Comparison of ENCODE assay signal across 8 cellular contexts in genomic region chr22:29269230-29269604, GRCh38. TPM values are rescaled to one million over a fixed set of nuclear protein-coding genes. Genes with fewer than 3 reads are reported as not detected.
DNase-seq lines count a peak whose midpoint lies in the region; ATAC-seq and TF ChIP-seq lines count a peak whose summit lies in the region.

No MANE protein-coding gene starts in this region.

- H2AFZ ChIP-seq in neural progenitor cell (replicated peaks) = no peak overlapping the region

- peak overlapping the region; percentile 95 for H3K4me2 ChIP-seq in neural progenitor cell

- peak overlapping the region; percentile 100 for H3K4me3 ChIP-seq in CD8-positive, alpha-beta memory T cell (ENCODE audit: low read length)
- H3K4me3 ChIP-seq in effector memory CD4-positive, alpha-beta T cell (ENCODE audit: insufficient read depth, low read depth, low read length, poor library complexity, severe bottlenecking) = peak overlapping the region; percentile 83
- H3K4me3 ChIP-seq in neural progenitor cell = peak overlapping the region; percentile 89

- peak overlapping the region; percentile 63 to 100 (median 94) for H3K27ac Mint-ChIP-seq in CD8-positive, alpha-beta memory T cell
- peak overlapping the region; percentile 98 for H3K27ac Mint-ChIP-seq in neural progenitor cell

- peaks cover 12% of the 10 kb centered on the region for H3F3A ChIP-seq in neural progenitor cell (ENCODE audit: low read depth)

- H3K27ac ChIP-seq in CD8-positive, alpha-beta memory T cell (ENCODE audit: low read depth, low read length) = peak overlapping the region; percentile 99
- H3K27ac ChIP-seq in effector memory CD4-positive, alpha-beta T cell (ENCODE audit: insufficient read depth, low read length, poor library complexity, severe bottlenecking) = peak overlapping the region; percentile 96
- H3K27ac ChIP-seq in neural progenitor cell = peak overlapping the region; percentile 100

- CTCF ChIA-PET in CD8-positive, alpha-beta memory T cell (lab: Charles Lee) = no interaction called here

- peak overlapping the region; percentile 91 to 100 (median 97) for H3K4me3 Mint-ChIP-seq in CD8-positive, alpha-beta memory T cell
- H3K4me3 Mint-ChIP-seq in neural progenitor cell = peak overlapping the region; percentile 95

- peaks cover 84% of the 10 kb centered on the region for H3K79me2 ChIP-seq in neural progenitor cell (ENCODE audit: low read depth)

- H3K27me3 Mint-ChIP-seq in CD8-positive, alpha-beta memory T cell = peaks cover 0 to 2% of the 10 kb centered on the region in 2 donors
- H3K27me3 Mint-ChIP-seq in neural progenitor cell (ENCODE audit: insufficient read depth, low read depth) = peaks cover 12% of the 10 kb centered on the region

- ATAC-seq in GM18858 (IDR thresholded peaks at IDR 0.05; ENCODE audit: unreplicated experiment) = no peak

- peak overlapping the region; percentile 100 for H3K9ac ChIP-seq in neural progenitor cell

- H3K27me3 ChIP-seq in CD8-positive, alpha-beta memory T cell (ENCODE audit: insufficient read depth, low read length, poor library complexity, severe bottlenecking) = no peaks in the 10 kb centered on the region
- no peaks in the 10 kb centered on the region for H3K27me3 ChIP-seq in effector memory CD4-positive, alpha-beta T cell (replicated peaks; ENCODE audit: control insufficient read depth, insufficient read depth, low read length, poor library complexity, severe bottlenecking)
- H3K27me3 ChIP-seq in neural progenitor cell = no peaks in the 10 kb centered on the region

- POLR2A ChIA-PET in CD8-positive, alpha-beta memory T cell (lab: Charles Lee) = no interaction called here

- no peak for DNase-seq in CD8-positive, alpha-beta memory T cell
- DNase-seq in NAMALWA (ENCODE audit: low spot score) (peak; percentile 48), neural progenitor cell (ENCODE audit: low spot score) (no peak), middle frontal gyrus (ENCODE audit: extremely low spot score, low spot score) (no peak), NCI-H446 treated with DMSO at 0.1 percent for 48 hours (lab: John Stamatoyannopoulos, UW) (no peak)
- no peak for DNase-seq in effector memory CD4-positive, alpha-beta T cell
- DNase-seq in NK-92 treated with Interleukin-12 subunit alpha and Interleukin-12 subunit beta, amount 100 ng/mL, for 24 hours (lab: John Stamatoyannopoulos, UW) = no peak

- no peaks in the 10 kb centered on the region for H3K9me3 Mint-ChIP-seq in CD8-positive, alpha-beta memory T cell
- H3K9me3 Mint-ChIP-seq in neural progenitor cell = no peaks in the 10 kb centered on the region

- peaks cover 18% of the 10 kb centered on the region for H3K36me3 ChIP-seq in CD8-positive, alpha-beta memory T cell (ENCODE audit: insufficient read depth, low read length)
- H3K36me3 ChIP-seq in effector memory CD4-positive, alpha-beta T cell (ENCODE audit: control insufficient read depth, insufficient read depth, low read length) = peaks cover 25% of the 10 kb centered on the region
- peaks cover 13% of the 10 kb centered on the region for H3K36me3 ChIP-seq in neural progenitor cell

- peaks cover 61% of the 10 kb centered on the region for H3K4me1 ChIP-seq in CD8-positive, alpha-beta memory T cell (ENCODE audit: insufficient read depth, low read length)
- peaks cover 42% of the 10 kb centered on the region for H3K4me1 ChIP-seq in effector memory CD4-positive, alpha-beta T cell (ENCODE audit: control insufficient read depth, insufficient read depth, low read length, poor library complexity, severe bottlenecking)
- H3K4me1 ChIP-seq in neural progenitor cell = peaks cover 40% of the 10 kb centered on the region

- H3K36me3 Mint-ChIP-seq in CD8-positive, alpha-beta memory T cell = peaks cover 0 to 61% (median 5%) of the 10 kb centered on the region in 3 donors
- H3K36me3 Mint-ChIP-seq in neural progenitor cell = peaks cover 33% of the 10 kb centered on the region

- peaks cover 57% of the 10 kb centered on the region for H4K20me1 ChIP-seq in neural progenitor cell (ENCODE audit: low read depth)

- H3K4me1 Mint-ChIP-seq in CD8-positive, alpha-beta memory T cell = peaks cover 68 to 73% (median 69%) of the 10 kb centered on the region in 3 donors
- H3K4me1 Mint-ChIP-seq in neural progenitor cell = peaks cover 54% of the 10 kb centered on the region

- no peak for TF ChIP-seq CTCF in neural progenitor cell (IDR thresholded peaks at IDR 0.05)

- H3K9me3 ChIP-seq in CD8-positive, alpha-beta memory T cell (ENCODE audit: low read length) = no peaks in the 10 kb centered on the region
- H3K9me3 ChIP-seq in effector memory CD4-positive, alpha-beta T cell (ENCODE audit: control insufficient read depth, low read length) = no peaks in the 10 kb centered on the region
- no peaks in the 10 kb centered on the region for H3K9me3 ChIP-seq in neural progenitor cell (ENCODE audit: low read depth)

RNA-seq across cellular contexts. Expression of gene EWSR1, which starts 1.1 kb away (rescaled TPM):
- total RNA-seq in CD8-positive, alpha-beta memory T cell = 100 to 1,000 TPM; 312 to 327 TPM
- 219 TPM for polyA plus RNA-seq in CD8-positive, alpha-beta memory T cell
- total RNA-seq in neural progenitor cell (ENCODE audit: low replicate concordance) = 281 and 379 TPM in 2 replicates

RNA-seq across cellular contexts. Expression of gene RHBDD3, which starts 1.4 kb away (rescaled TPM):
- 10 to 100 TPM; 37.9 to 41.0 TPM for total RNA-seq in CD8-positive, alpha-beta memory T cell
- 10.4 TPM for polyA plus RNA-seq in CD8-positive, alpha-beta memory T cell
- total RNA-seq in neural progenitor cell (ENCODE audit: low replicate concordance) = 16.3 and 78.8 TPM in 2 replicates

RNA-seq across cellular contexts. Expression of gene GAS2L1, which starts 37.2 kb away (rescaled TPM):
- total RNA-seq in CD8-positive, alpha-beta memory T cell = under 1 TPM; 0.61 to 0.71 TPM
- 0.58 TPM for polyA plus RNA-seq in CD8-positive, alpha-beta memory T cell
- total RNA-seq in neural progenitor cell (ENCODE audit: low replicate concordance) = 0.95 and 5.1 TPM in 2 replicates

RNA-seq across cellular contexts. Expression of gene RASL10A, which starts 46.3 kb away (rescaled TPM):
- not detected for total RNA-seq in CD8-positive, alpha-beta memory T cell
- polyA plus RNA-seq in CD8-positive, alpha-beta memory T cell = not detected
- total RNA-seq in neural progenitor cell (ENCODE audit: low replicate concordance) = 0.09 and 0.26 TPM in 2 replicates
